9 cellular contexts compared by ENCODE assay signal in genomic region chrX:24676403-24677024, GRCh38. TPM values are rescaled to one million over a fixed set of nuclear protein-coding genes. Genes with fewer than 3 reads are reported as not detected.
DNase-seq lines count a peak whose midpoint lies in the region; ATAC-seq and TF ChIP-seq lines count a peak whose summit lies in the region.
"Had no signal": no experiment of that assay in that cellular context is flagged by ENCODE, and none has a peak within 500 bp of the region (broad histone marks: within the 10 kb centered on the region; RNA-seq: fewer than 3 reads in every experiment).

No MANE protein-coding gene starts in this region.

- peak; percentile 32 for TF ChIP-seq CTCF in liver (IDR thresholded peaks at IDR 0.05; ENCODE audit: low read depth, low read length, missing input control)

- TF ChIP-seq RAD21 in liver (IDR thresholded peaks at IDR 0.05) = peak; percentile 23 to 46

- no peaks in the 10 kb centered on the region for H3K36me3 Mint-ChIP-seq in CD4-positive, alpha-beta memory T cell
- peaks cover 2% of the 10 kb centered on the region for H3K36me3 Mint-ChIP-seq in T-helper 2 cell treated with Interferon-gamma antibody and Interleukin-4, amounts not matched to agents 5 μg/mL and 100 μg/mL, for 36 hours (ENCODE audit: low read depth)
- H3K36me3 Mint-ChIP-seq: IgD-negative memory B cell had no signal

- WGBS in liver = 41% methylated on average over 5 of the region's 5 CpGs

- no peaks in the 10 kb centered on the region for H3K27me3 ChIP-seq in CD4-positive, alpha-beta memory T cell (ENCODE audit: insufficient read depth, low read length)
- H3K27me3 ChIP-seq in liver (ENCODE audit: control insufficient read depth in 4 of 4, insufficient read depth in 4 of 4, low read length in 3 of 4) = peaks cover 0 to 2% (median 0%) of the 10 kb centered on the region in 4 donors

- no peaks in the 10 kb centered on the region for H3K36me3 ChIP-seq in CD4-positive, alpha-beta memory T cell (ENCODE audit: insufficient read depth, low read length)
- no peaks in the 10 kb centered on the region for H3K36me3 ChIP-seq in liver (ENCODE audit: control insufficient read depth in 4 of 4, insufficient read depth in 3 of 4, low read depth in 1 of 4, low read length in 3 of 4)

- H3K9me3 Mint-ChIP-seq in CD4-positive, alpha-beta memory T cell = peaks cover 0 to 5% (median 0%) of the 10 kb centered on the region in 8 donors
- H3K9me3 Mint-ChIP-seq in T-helper 2 cell treated with Interferon-gamma antibody and Interleukin-4, amounts not matched to agents 5 μg/mL and 100 μg/mL, for 36 hours = no peaks in the 10 kb centered on the region

- H3K4me1 Mint-ChIP-seq in CD4-positive, alpha-beta memory T cell = no peaks in the 10 kb centered on the region
- no peaks in the 10 kb centered on the region for H3K4me1 Mint-ChIP-seq in T-helper 2 cell treated with Interferon-gamma antibody and Interleukin-4, amounts not matched to agents 5 μg/mL and 100 μg/mL, for 36 hours (ENCODE audit: low read depth)

- H3K27ac ChIP-seq in CD4-positive, alpha-beta memory T cell (ENCODE audit: low read depth, low read length) = no peak overlapping the region
- H3K27ac ChIP-seq in liver (ENCODE audit: low read depth in 1 of 2, low read length in 2 of 2) = no peak overlapping the region

- peaks cover 0 to 2% of the 10 kb centered on the region in 2 donors for H3K27me3 Mint-ChIP-seq in CD4-positive, alpha-beta memory T cell
- H3K27me3 Mint-ChIP-seq in T-helper 2 cell treated with Interferon-gamma antibody and Interleukin-4, amounts not matched to agents 5 μg/mL and 100 μg/mL, for 36 hours (ENCODE audit: low read depth) = peaks cover 3% of the 10 kb centered on the region

- no peak overlapping the region for H3K4me3 Mint-ChIP-seq in CD4-positive, alpha-beta memory T cell
- H3K4me3 Mint-ChIP-seq in T-helper 2 cell treated with Interferon-gamma antibody and Interleukin-4, amounts not matched to agents 5 μg/mL and 100 μg/mL, for 36 hours = no peak overlapping the region
- H3K4me3 Mint-ChIP-seq: IgD-negative memory B cell had no signal

- H3K4me3 ChIP-seq in CD4-positive, alpha-beta memory T cell (ENCODE audit: low read length in 2 of 2) = no peak overlapping the region
- H3K4me3 ChIP-seq in liver (ENCODE audit: low read depth in 1 of 3, low read length in 3 of 3) = no peak overlapping the region

- intact Hi-C loops in CD4-positive, alpha-beta memory T cell (cut with micrococcal nuclease) = no loop called here

- peak in 3 of 5 donors; percentile 8 to 14 (median 13) for DNase-seq in CD4-positive, alpha-beta memory T cell
- DNase-seq in activated CD4-positive, alpha-beta T cell treated with anti-CD3 and anti-CD28 coated beads, Interleukin-2, amount 50 U/mL, for 1 hour = peak; percentile 1
- no peak for DNase-seq in T-helper 2 cell treated with Interferon-gamma antibody and Interleukin-4, amounts not matched to agents 5 μg/mL and 100 μg/mL, for 36 hours (ENCODE audit: low spot score)
- DNase-seq in NCI-H2029 (lab: John Stamatoyannopoulos, UW) = no peak

- H3K9ac ChIP-seq in liver (ENCODE audit: low read depth in 1 of 2, low read length in 2 of 2) = no peak overlapping the region

- no peaks in the 10 kb centered on the region for H3K4me1 ChIP-seq in CD4-positive, alpha-beta memory T cell (ENCODE audit: insufficient read depth, low read length)
- H3K4me1 ChIP-seq in liver (ENCODE audit: control insufficient read depth in 4 of 4, insufficient read depth in 4 of 4, low read length in 3 of 4) = no peaks in the 10 kb centered on the region

- CTCF ChIA-PET in CD4-positive, alpha-beta memory T cell (lab: Charles Lee; ENCODE audit: partially characterized antibody) = interaction anchor here (0.9 to 1.5 kb wide), 4 partner anchors 15 to 26 kb away, joined by 3 to 5 read pairs (median 4); no protein-coding TSS in a partner anchor

- H3K9me3 ChIP-seq in CD4-positive, alpha-beta memory T cell (ENCODE audit: control insufficient read depth in 1 of 2, low read length in 2 of 2) = no peaks in the 10 kb centered on the region
- no peaks in the 10 kb centered on the region for H3K9me3 ChIP-seq in liver (ENCODE audit: control insufficient read depth in 4 of 4, low read length in 3 of 4)

- POLR2A ChIA-PET in CD4-positive, alpha-beta memory T cell (lab: Charles Lee; ENCODE audit: partially characterized antibody) = no interaction called here

- no peak overlapping the region for H3K27ac Mint-ChIP-seq in CD4-positive, alpha-beta memory T cell
- H3K27ac Mint-ChIP-seq in T-helper 2 cell treated with Interferon-gamma antibody and Interleukin-4, amounts not matched to agents 5 μg/mL and 100 μg/mL, for 36 hours = no peak overlapping the region
- H3K27ac Mint-ChIP-seq: IgD-negative memory B cell had no signal

- ATAC-seq in GM21723 (IDR thresholded peaks at IDR 0.05; ENCODE audit: unreplicated experiment) = peak; percentile 67
- no peak for ATAC-seq in HG03039 (IDR thresholded peaks at IDR 0.05; ENCODE audit: unreplicated experiment)
- ATAC-seq in GM21786 (IDR thresholded peaks at IDR 0.05; ENCODE audit: unreplicated experiment) = no peak

TF ChIP-seq in liver, 16 proteins besides CTCF, POLR2A, EP300 and RAD21:
- TF ChIP-seq, protein P1, sequence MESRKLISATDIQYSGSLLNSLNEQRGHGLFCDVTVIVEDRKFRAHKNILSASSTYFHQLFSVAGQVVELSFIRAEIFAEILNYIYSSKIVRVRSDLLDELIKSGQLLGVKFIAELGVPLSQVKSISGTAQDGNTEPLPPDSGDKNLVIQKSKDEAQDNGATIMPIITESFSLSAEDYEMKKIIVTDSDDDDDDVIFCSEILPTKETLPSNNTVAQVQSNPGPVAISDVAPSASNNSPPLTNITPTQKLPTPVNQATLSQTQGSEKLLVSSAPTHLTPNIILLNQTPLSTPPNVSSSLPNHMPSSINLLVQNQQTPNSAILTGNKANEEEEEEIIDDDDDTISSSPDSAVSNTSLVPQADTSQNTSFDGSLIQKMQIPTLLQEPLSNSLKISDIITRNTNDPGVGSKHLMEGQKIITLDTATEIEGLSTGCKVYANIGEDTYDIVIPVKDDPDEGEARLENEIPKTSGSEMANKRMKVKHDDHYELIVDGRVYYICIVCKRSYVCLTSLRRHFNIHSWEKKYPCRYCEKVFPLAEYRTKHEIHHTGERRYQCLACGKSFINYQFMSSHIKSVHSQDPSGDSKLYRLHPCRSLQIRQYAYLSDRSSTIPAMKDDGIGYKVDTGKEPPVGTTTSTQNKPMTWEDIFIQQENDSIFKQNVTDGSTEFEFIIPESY (IDR thresholded peaks at IDR 0.05) = no peak
- TF ChIP-seq SP1 (IDR thresholded peaks at IDR 0.05) = no peak
- TF ChIP-seq MAX (IDR thresholded peaks at IDR 0.05) = no peak
- TF ChIP-seq NR2F2 (IDR thresholded peaks at IDR 0.05) = no peak
- no peak for TF ChIP-seq JUND (IDR thresholded peaks at IDR 0.05)
- no peak for TF ChIP-seq FOXA2 (IDR thresholded peaks at IDR 0.05)
- no peak for TF ChIP-seq HNF4A (conservative IDR thresholded peaks at IDR 0.05)
- TF ChIP-seq, protein P2, sequence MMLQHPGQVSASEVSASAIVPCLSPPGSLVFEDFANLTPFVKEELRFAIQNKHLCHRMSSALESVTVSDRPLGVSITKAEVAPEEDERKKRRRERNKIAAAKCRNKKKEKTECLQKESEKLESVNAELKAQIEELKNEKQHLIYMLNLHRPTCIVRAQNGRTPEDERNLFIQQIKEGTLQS (IDR thresholded peaks at IDR 0.05) = no peak
- TF ChIP-seq RXRA (IDR thresholded peaks at IDR 0.05) = no peak
- TF ChIP-seq TAF1 (conservative IDR thresholded peaks at IDR 0.05) = no peak
- no peak for TF ChIP-seq EGR1 (IDR thresholded peaks at IDR 0.05; ENCODE audit: low read depth in 2 of 2)
- TF ChIP-seq YY1 (IDR thresholded peaks at IDR 0.05) = no peak
- no peak for TF ChIP-seq GABPA (IDR thresholded peaks at IDR 0.05 in 1 of 2, conservative IDR thresholded peaks at IDR 0.05 in 1 of 2)
- no peak for TF ChIP-seq REST (IDR thresholded peaks at IDR 0.05)
- no peak for TF ChIP-seq FOXA1 (IDR thresholded peaks at IDR 0.05)
- no peak for TF ChIP-seq HNF4G (IDR thresholded peaks at IDR 0.05)

RNA-seq across cellular contexts. Expression of gene POLA1, which starts 17.2 kb away (rescaled TPM):
- total RNA-seq in CD4-positive, alpha-beta memory T cell = 1 to 10 TPM; 8.7 to 9.1 TPM
- 1 to 10 TPM; 4.9 to 5.4 TPM for polyA plus RNA-seq in CD4-positive, alpha-beta memory T cell
- 10 to 100 TPM in 1 of 2 donors, 1 to 10 TPM in 1; 7.3 to 12.7 TPM for total RNA-seq in liver
- 1 to 10 TPM in 1 of 2 donors, under 1 TPM in 1; 0.93 to 1.3 TPM for polyA plus RNA-seq in liver

RNA-seq across cellular contexts. Expression of gene PCYT1B, which starts 29.4 kb away (rescaled TPM):
- total RNA-seq in CD4-positive, alpha-beta memory T cell = not detected
- polyA plus RNA-seq in CD4-positive, alpha-beta memory T cell = not detected
- total RNA-seq in liver = 1 to 10 TPM in 1 of 2 donors, under 1 TPM in 1; under 0.01 to 2.1 TPM
- under 1 TPM in 1 of 2 donors, not detected in 1; 0.06 TPM for polyA plus RNA-seq in liver

Comparison
In these comparisons a context has a peak if more than half of its experiments do, and no peak if none do; other contexts are left out.
1. DNase-seq: peak in CD4-positive, alpha-beta memory T cell (3 of 5) and activated CD4-positive, alpha-beta T cell treated with anti-CD3 and anti-CD28 coated beads, Interleukin-2, amount 50 U/mL, for 1 hour (single experiment); none in T-helper 2 cell treated with Interferon-gamma antibody and Interleukin-4, amounts not matched to agents 5 μg/mL and 100 μg/mL, for 36 hours (single experiment) and NCI-H2029 (single experiment).